Comparison of ENCODE assay signal across 23 cellular contexts in genomic region chr1:209789245-209789644, GRCh38. TPM values are rescaled to one million over a fixed set of nuclear protein-coding genes. Genes with fewer than 3 reads are reported as not detected.
A peak's percentile ranks its signal among the peaks of the same experiment; 100 is the strongest.
DNase-seq lines count a peak whose midpoint lies in the region; ATAC-seq, FAIRE-seq and TF ChIP-seq lines count a peak whose summit lies in the region.
"Had no signal": no experiment of that assay in that cellular context is flagged by ENCODE, and none has a peak within 500 bp of the region (broad histone marks: within the 10 kb centered on the region; RNA-seq: fewer than 3 reads in every experiment).

No MANE protein-coding gene starts in this region.

- H3K27me3 Mint-ChIP-seq in activated CD4-positive, alpha-beta T cell treated with anti-CD3 and anti-CD28 coated beads, Interleukin-2, amount 10 ng/mL, durations not matched to agents 24 days and 14 days: peaks cover 5% of the 10 kb centered on the region
- H3K27me3 Mint-ChIP-seq in T-helper 1 cell treated with Interleukin-12 subunit alpha and Interleukin-12 subunit beta and Interleukin-4 antibody, amounts not matched to agents 30 μg/mL and 1 μg/mL, for 36 hours (ENCODE audit: low read depth): peaks cover 10% of the 10 kb centered on the region
- peaks cover 17 to 30% (median 22%) of the 10 kb centered on the region in 3 donors for H3K27me3 Mint-ChIP-seq in CD14-positive monocyte (ENCODE audit: low read depth in 3 of 3)

- H3K4me3 ChIP-seq in K562: no peak overlapping the region
- no peak overlapping the region for H3K4me3 ChIP-seq in stomach smooth muscle (ENCODE audit: low read length in 2 of 2)
- H3K4me3 ChIP-seq: A549, GM12878 had no signal

- in situ Hi-C loops in K562 (cut with MboI): no loop called here

- H3K36me3 ChIP-seq in K562 (ENCODE audit: control insufficient read depth, insufficient read depth, low read length): no peaks in the 10 kb centered on the region
- H3K36me3 ChIP-seq in stomach smooth muscle (ENCODE audit: control insufficient read depth in 2 of 2, insufficient read depth in 2 of 2, low read length in 2 of 2): no peaks in the 10 kb centered on the region

- H3K9me3 Mint-ChIP-seq in activated CD4-positive, alpha-beta T cell treated with anti-CD3 and anti-CD28 coated beads, Interleukin-2, amount 10 ng/mL, durations not matched to agents 24 days and 14 days: peaks cover 19% of the 10 kb centered on the region
- H3K9me3 Mint-ChIP-seq in T-helper 1 cell treated with Interleukin-12 subunit alpha and Interleukin-12 subunit beta and Interleukin-4 antibody, amounts not matched to agents 30 μg/mL and 1 μg/mL, for 36 hours: peaks cover 7% of the 10 kb centered on the region
- peaks cover 0 to 3% (median 0%) of the 10 kb centered on the region in 7 donors for H3K9me3 Mint-ChIP-seq in CD14-positive monocyte
- H3K9me3 Mint-ChIP-seq: CD8-positive, alpha-beta T cell; H9 had no signal

- no peak overlapping the region for H3K4me3 Mint-ChIP-seq in activated CD4-positive, alpha-beta T cell treated with anti-CD3 and anti-CD28 coated beads, Interleukin-2, amount 10 ng/mL, durations not matched to agents 24 days and 14 days
- peak overlapping the region; percentile 12 for H3K4me3 Mint-ChIP-seq in T-helper 1 cell treated with Interleukin-12 subunit alpha and Interleukin-12 subunit beta and Interleukin-4 antibody, amounts not matched to agents 30 μg/mL and 1 μg/mL, for 36 hours
- H3K4me3 Mint-ChIP-seq in CD14-positive monocyte: peak overlapping the region in 1 of 2 donors; percentile 16
- H3K4me3 Mint-ChIP-seq: CD8-positive, alpha-beta T cell; H9 had no signal

- TF ChIP-seq RAD21 in K562 (CRISPR knock-in tag; conservative IDR thresholded peaks at IDR 0.05 in 1 of 2, IDR thresholded peaks at IDR 0.05 in 1 of 2): no peak

- POLR2A ChIA-PET in K562 (lab: Yijun Ruan, JAX): no interaction called here

- ATAC-seq in K562: no peak
- ATAC-seq in HG03280 (IDR thresholded peaks at IDR 0.05; ENCODE audit: unreplicated experiment): no peak
- ATAC-seq: A549; CD8-positive, alpha-beta T cell; GM12878 had no signal

- H3K27me3 ChIP-seq in K562 (ENCODE audit: control insufficient read depth in 2 of 2, insufficient read depth in 2 of 2, low read length in 2 of 2) (peaks cover 18 to 24% of the 10 kb centered on the region in 2 experiments), stomach smooth muscle (ENCODE audit: control insufficient read depth in 1 of 2, insufficient read depth in 2 of 2, low read length in 2 of 2) (no peaks in the 10 kb centered on the region)

- H3K27ac Mint-ChIP-seq in activated CD4-positive, alpha-beta T cell treated with anti-CD3 and anti-CD28 coated beads, Interleukin-2, amount 10 ng/mL, durations not matched to agents 24 days and 14 days: peak overlapping the region; percentile 61
- peak overlapping the region; percentile 55 for H3K27ac Mint-ChIP-seq in T-helper 1 cell treated with Interleukin-12 subunit alpha and Interleukin-12 subunit beta and Interleukin-4 antibody, amounts not matched to agents 30 μg/mL and 1 μg/mL, for 36 hours
- H3K27ac Mint-ChIP-seq in CD14-positive monocyte: peak overlapping the region in 1 of 7 donors; percentile 24
- H3K27ac Mint-ChIP-seq: CD8-positive, alpha-beta T cell; H9 had no signal

- H2AFZ ChIP-seq in K562 (ENCODE audit: low read depth, low read length): no peak overlapping the region

- H3K36me3 Mint-ChIP-seq in activated CD4-positive, alpha-beta T cell treated with anti-CD3 and anti-CD28 coated beads, Interleukin-2, amount 10 ng/mL, durations not matched to agents 24 days and 14 days (ENCODE audit: low read depth): peaks cover 8% of the 10 kb centered on the region
- peaks cover 3% of the 10 kb centered on the region for H3K36me3 Mint-ChIP-seq in T-helper 1 cell treated with Interleukin-12 subunit alpha and Interleukin-12 subunit beta and Interleukin-4 antibody, amounts not matched to agents 30 μg/mL and 1 μg/mL, for 36 hours (ENCODE audit: low read depth)
- H3K36me3 Mint-ChIP-seq in CD14-positive monocyte: no peaks in the 10 kb centered on the region

- H3K79me2 ChIP-seq in K562 (ENCODE audit: control insufficient read depth, insufficient read depth, low read length): peaks cover under 1% of the 10 kb centered on the region; the same call in 2 of the 3 replicates

- no peak overlapping the region for H3K4me2 ChIP-seq in K562 (ENCODE audit: insufficient read depth, low read length)
- H3K4me2 ChIP-seq: A549 had no signal

- intact Hi-C loops in activated CD4-positive, alpha-beta T cell treated with anti-CD3 and anti-CD28 coated beads, Interleukin-2, amount 10 ng/mL, durations not matched to agents 24 days and 14 days (cut with micrococcal nuclease): no loop called here
- intact Hi-C loops in K562 (cut with micrococcal nuclease) (no loop called here), CD14-positive monocyte (cut with micrococcal nuclease) (no loop called here)

- TF ChIP-seq EP300 in K562 (IDR thresholded peaks at IDR 0.05; ENCODE audit: low read length): no peak

- no peak overlapping the region for H3K9ac ChIP-seq in K562 (ENCODE audit: insufficient read depth in 1 of 2, low read depth in 2 of 2, low read length in 2 of 2)
- H3K9ac ChIP-seq in stomach smooth muscle (ENCODE audit: low read length in 2 of 2): no peak overlapping the region

- TF ChIP-seq CTCF in K562 (IDR thresholded peaks at IDR 0.05 in 2 of 3, conservative IDR thresholded peaks at IDR 0.05 in 1 of 3; ENCODE audit: insufficient read depth in 2 of 3, low read depth in 1 of 3, low read length in 3 of 3) (no peak), CD14-positive monocyte (IDR thresholded peaks at IDR 0.05) (no peak)

- no peaks in the 10 kb centered on the region for H4K20me1 ChIP-seq in K562 (replicated peaks; ENCODE audit: control insufficient read depth, insufficient read depth, low read length)

- H3K9me1 ChIP-seq in K562 (ENCODE audit: control insufficient read depth, insufficient read depth, low read length): no peaks in the 10 kb centered on the region

- no peak for DNase-seq in activated CD4-positive, alpha-beta T cell treated with anti-CD3 and anti-CD28 coated beads, Interleukin-2, amount 10 ng/mL, durations not matched to agents 24 days and 14 days
- DNase-seq in activated CD4-positive, alpha-beta T cell treated with anti-CD3 and anti-CD28 coated beads for 4 hours: no peak
- DNase-seq in K562 (ENCODE audit: extremely low read depth in 1 of 4, low spot score in 3 of 4) (no peak), CD14-positive monocyte (ENCODE audit: low spot score) (no peak)
- DNase-seq in stimulated activated CD4-positive, alpha-beta T cell treated with anti-CD3 and anti-CD28 coated beads, Interleukin-1b, Interleukin-23, amount 100 ng/mL, for 48 hours: no peak
- DNase-seq: AML-193; CD8-positive, alpha-beta T cell; DMS 273 treated with DMSO at 0.1 percent for 48 hours; DMS53; DND-41; EL; H9 had no signal

- no peak overlapping the region for H3K27ac ChIP-seq in K562 (ENCODE audit: extremely low read depth, low read depth, low read length)
- peak overlapping the region; percentile 95 for H3K27ac ChIP-seq in stomach smooth muscle (ENCODE audit: low read length)
- H3K27ac ChIP-seq: 22Rv1, A549, HL-60 had no signal

- WGBS in K562 (ENCODE audit: insufficient coverage, low coverage, missing lambda C conversion rate): 0% methylated on average over 1 of the region's 1 CpG

- peaks cover 34% of the 10 kb centered on the region for H3K4me1 Mint-ChIP-seq in activated CD4-positive, alpha-beta T cell treated with anti-CD3 and anti-CD28 coated beads, Interleukin-2, amount 10 ng/mL, durations not matched to agents 24 days and 14 days
- H3K4me1 Mint-ChIP-seq in T-helper 1 cell treated with Interleukin-12 subunit alpha and Interleukin-12 subunit beta and Interleukin-4 antibody, amounts not matched to agents 30 μg/mL and 1 μg/mL, for 36 hours (ENCODE audit: low read depth): peaks cover 45% of the 10 kb centered on the region
- H3K4me1 Mint-ChIP-seq in CD14-positive monocyte: peaks cover 8% of the 10 kb centered on the region

- TF ChIP-seq POLR2A in K562 (conservative IDR thresholded peaks at IDR 0.05): no peak

- CTCF ChIA-PET in K562 (lab: Yijun Ruan, JAX; ENCODE audit: low intra/inter-chr PET ratio): no interaction called here

- no TSS peak for BruUV-seq in K562 (replicated peaks; lab: Mats Ljungman, UMichigan)

- H3K9me3 ChIP-seq in K562 (replicated peaks; ENCODE audit: control insufficient read depth, insufficient read depth, low read depth, low read length) (peaks cover 10% of the 10 kb centered on the region), stomach smooth muscle (ENCODE audit: control insufficient read depth in 2 of 2, low read length in 2 of 2) (no peaks in the 10 kb centered on the region)

- peaks cover 0 to 8% of the 10 kb centered on the region in 2 experiments; a peak in 2 of 5 replicates for H3K4me1 ChIP-seq in K562 (replicated peaks in 1 of 2; ENCODE audit: control insufficient read depth in 2 of 2, insufficient read depth in 2 of 2, low read length in 2 of 2)
- peaks cover 23% of the 10 kb centered on the region for H3K4me1 ChIP-seq in stomach smooth muscle (ENCODE audit: control insufficient read depth, insufficient read depth, low read length)

- no peak for FAIRE-seq in K562 (lab: Jason Lieb, UNC)
- FAIRE-seq: A549, GM12878, H1 had no signal

RNA-seq across cellular contexts. Expression of gene C1orf74, which starts 4.9 kb away (rescaled TPM):
- total RNA-seq in activated CD4-positive, alpha-beta T cell treated with anti-CD3 and anti-CD28 coated beads, Interleukin-2, amount 10 ng/mL, durations not matched to agents 24 days and 14 days: 2.4 and 3.2 TPM in 2 replicates
- 5.3 and 6.8 TPM in 2 replicates for total RNA-seq in K562 (2011; cell fraction: chromatin; rRNA removed; ENCODE audit: low replicate concordance)
- 5.9 and 6.8 TPM in 2 replicates for total RNA-seq in K562 (2011; cell fraction: nucleolus; rRNA removed)
- total RNA-seq in K562 (2011; cell fraction: nucleoplasm; rRNA removed): 7.3 and 8.0 TPM in 2 replicates
- total RNA-seq in K562 (2014; rRNA removed) (4.0 and 4.3 TPM in 2 replicates), K562 (2014; rRNA removed; fragmentation: Illumina TruSeq; extraction: Trizol) (5.7 and 6.5 TPM in 2 replicates), K562 (2015; rRNA removed; fragmentation: Illumina TruSeq; extraction: Trizol) (5.7 and 6.5 TPM in 2 replicates), K562 (2021) (4.7 and 4.9 TPM in 2 replicates)
- polyA plus RNA-seq in K562 (2011; rRNA removed) (5.8 and 7.4 TPM in 2 replicates), K562 (2014; fragmentation: Illumina TruSeq; extraction: Trizol) (5.3 and 5.7 TPM in 2 replicates), K562 (2014; fragmentation: Nextera tagmentation; extraction: Ambion mirVana) (1 to 10 TPM; 5.7 to 7.6 TPM), K562 (2014; rRNA removed) (4.0 and 4.9 TPM in 2 replicates), CD14-positive monocyte (under 1 TPM; 0.07 to 0.19 TPM)
- 4.4 and 4.9 TPM in 2 replicates for polyA plus RNA-seq in K562 (2011; cell fraction: cytosol; rRNA removed)
- 3.7 and 4.5 TPM in 2 replicates for polyA plus RNA-seq in K562 (2011; cell fraction: nucleus; rRNA removed)
- 3.2 and 3.4 TPM in 2 replicates for polyA plus RNA-seq in K562 (2012)
- 10.9 and 11.2 TPM in 2 replicates for polyA minus RNA-seq in K562 (2011; rRNA and poly(A)+ RNA removed)
- polyA minus RNA-seq in K562 (2011; cell fraction: cytosol; rRNA and poly(A)+ RNA removed): 2.0 and 4.0 TPM in 2 replicates
- 8.6 and 17.5 TPM in 2 replicates for polyA minus RNA-seq in K562 (2011; cell fraction: nucleus; rRNA and poly(A)+ RNA removed)

RNA-seq across cellular contexts. Expression of gene IRF6, which starts 16.7 kb away (rescaled TPM):
- 0.07 TPM in 1 of 2 replicates, not detected in the other for total RNA-seq in activated CD4-positive, alpha-beta T cell treated with anti-CD3 and anti-CD28 coated beads, Interleukin-2, amount 10 ng/mL, durations not matched to agents 24 days and 14 days
- total RNA-seq in K562 (2011; cell fraction: chromatin; rRNA removed; ENCODE audit: low replicate concordance): 0.63 and 1.3 TPM in 2 replicates
- total RNA-seq in K562 (2011; cell fraction: nucleolus; rRNA removed): 0.33 and 0.53 TPM in 2 replicates
- 0.53 and 0.88 TPM in 2 replicates for total RNA-seq in K562 (2011; cell fraction: nucleoplasm; rRNA removed)
- total RNA-seq in K562 (2014; rRNA removed) (0.32 and 0.37 TPM in 2 replicates), K562 (2014; rRNA removed; fragmentation: Illumina TruSeq; extraction: Trizol) (0.22 and 0.25 TPM in 2 replicates), K562 (2015; rRNA removed; fragmentation: Illumina TruSeq; extraction: Trizol) (0.08 and 0.11 TPM in 2 replicates), K562 (2021) (0.20 and 0.29 TPM in 2 replicates)
- polyA plus RNA-seq in K562 (2011; rRNA removed) (0.64 and 0.65 TPM in 2 replicates), K562 (2014; fragmentation: Illumina TruSeq; extraction: Trizol) (0.10 and 0.15 TPM in 2 replicates), K562 (2014; fragmentation: Nextera tagmentation; extraction: Ambion mirVana) (under 1 TPM; 0.04 to 0.17 TPM), K562 (2014; rRNA removed) (0.03 and 0.11 TPM in 2 replicates), CD14-positive monocyte (under 1 TPM; 0.21 to 0.62 TPM)
- polyA plus RNA-seq in K562 (2011; cell fraction: cytosol; rRNA removed): 0.50 and 0.51 TPM in 2 replicates
- polyA plus RNA-seq in K562 (2011; cell fraction: nucleus; rRNA removed): 0.35 and 0.57 TPM in 2 replicates
- polyA plus RNA-seq in K562 (2012): 0.21 and 0.80 TPM in 2 replicates
- polyA minus RNA-seq in K562 (2011; rRNA and poly(A)+ RNA removed): 0.57 and 0.84 TPM in 2 replicates
- 0.36 and 0.76 TPM in 2 replicates for polyA minus RNA-seq in K562 (2011; cell fraction: cytosol; rRNA and poly(A)+ RNA removed)
- 0.13 and 0.56 TPM in 2 replicates for polyA minus RNA-seq in K562 (2011; cell fraction: nucleus; rRNA and poly(A)+ RNA removed)
- total RNA-seq: G401 had no signal

RNA-seq across cellular contexts. Expression of gene TRAF3IP3, which starts 33.4 kb away (rescaled TPM):
- total RNA-seq in activated CD4-positive, alpha-beta T cell treated with anti-CD3 and anti-CD28 coated beads, Interleukin-2, amount 10 ng/mL, durations not matched to agents 24 days and 14 days: 392 and 394 TPM in 2 replicates
- total RNA-seq in K562 (2011; cell fraction: chromatin; rRNA removed; ENCODE audit: low replicate concordance): not detected in 2 replicates
- total RNA-seq in K562 (2011; cell fraction: nucleolus; rRNA removed): not detected in 2 replicates
- total RNA-seq in K562 (2011; cell fraction: nucleoplasm; rRNA removed): 0.15 TPM in 1 of 2 replicates, not detected in the other
- total RNA-seq in K562 (2014; rRNA removed): 1.1 TPM in 1 of 2 replicates, not detected in the other
- 0.15 and 0.26 TPM in 2 replicates for total RNA-seq in K562 (2014; rRNA removed; fragmentation: Illumina TruSeq; extraction: Trizol)
- 0.34 and 0.36 TPM in 2 replicates for total RNA-seq in K562 (2015; rRNA removed; fragmentation: Illumina TruSeq; extraction: Trizol)
- 0.56 and 0.80 TPM in 2 replicates for total RNA-seq in K562 (2021)
- polyA plus RNA-seq in K562 (2011; rRNA removed): 0.06 and 0.12 TPM in 2 replicates
- not detected in 2 replicates for polyA plus RNA-seq in K562 (2011; cell fraction: cytosol; rRNA removed)
- not detected in 2 replicates for polyA plus RNA-seq in K562 (2011; cell fraction: nucleus; rRNA removed)
- 0.56 and 1.1 TPM in 2 replicates for polyA plus RNA-seq in K562 (2012)
- polyA plus RNA-seq in K562 (2014; fragmentation: Illumina TruSeq; extraction: Trizol): 0.31 TPM in 1 of 2 replicates, not detected in the other
- polyA plus RNA-seq in K562 (2014; fragmentation: Nextera tagmentation; extraction: Ambion mirVana): under 1 TPM; 0.21 to 0.45 TPM
- polyA plus RNA-seq in K562 (2014; rRNA removed): 0.29 and 0.57 TPM in 2 replicates
- not detected in 2 replicates for polyA minus RNA-seq in K562 (2011; rRNA and poly(A)+ RNA removed)
- polyA minus RNA-seq in K562 (2011; cell fraction: cytosol; rRNA and poly(A)+ RNA removed): not detected in 2 replicates
- polyA minus RNA-seq in K562 (2011; cell fraction: nucleus; rRNA and poly(A)+ RNA removed): not detected in 2 replicates
- polyA plus RNA-seq in CD14-positive monocyte: 100 to 1,000 TPM in 1 of 2 donors, 10 to 100 TPM in 1; 89.3 to 111 TPM
- total RNA-seq: H1, H9, HT1080 had no signal
- polyA plus RNA-seq: A549, BJ, H1 had no signal

RNA-seq across cellular contexts. Expression of gene UTP25, which starts 38.5 kb away (rescaled TPM):
- 17.2 and 17.6 TPM in 2 replicates for total RNA-seq in activated CD4-positive, alpha-beta T cell treated with anti-CD3 and anti-CD28 coated beads, Interleukin-2, amount 10 ng/mL, durations not matched to agents 24 days and 14 days
- total RNA-seq in K562 (2011; cell fraction: chromatin; rRNA removed; ENCODE audit: low replicate concordance): 18.3 and 30.1 TPM in 2 replicates
- 10.3 and 13.0 TPM in 2 replicates for total RNA-seq in K562 (2011; cell fraction: nucleolus; rRNA removed)
- 18.0 and 28.4 TPM in 2 replicates for total RNA-seq in K562 (2011; cell fraction: nucleoplasm; rRNA removed)
- 10.6 and 11.9 TPM in 2 replicates for total RNA-seq in K562 (2014; rRNA removed)
- total RNA-seq in K562 (2014; rRNA removed; fragmentation: Illumina TruSeq; extraction: Trizol): 17.6 and 18.4 TPM in 2 replicates
- total RNA-seq in K562 (2015; rRNA removed; fragmentation: Illumina TruSeq; extraction: Trizol): 15.3 and 16.6 TPM in 2 replicates
- 10.7 and 12.0 TPM in 2 replicates for total RNA-seq in K562 (2021)
- polyA plus RNA-seq in K562 (2011; rRNA removed): 10.4 and 12.8 TPM in 2 replicates
- polyA plus RNA-seq in K562 (2011; cell fraction: cytosol; rRNA removed): 4.5 and 6.9 TPM in 2 replicates
- polyA plus RNA-seq in K562 (2011; cell fraction: nucleus; rRNA removed): 10.4 and 11.3 TPM in 2 replicates
- polyA plus RNA-seq in K562 (2012): 5.1 and 6.6 TPM in 2 replicates
- 13.1 and 15.7 TPM in 2 replicates for polyA plus RNA-seq in K562 (2014; fragmentation: Illumina TruSeq; extraction: Trizol)
- 10 to 100 TPM in 1 of 2 experiments, 1 to 10 TPM in 1; 5.7 to 10.9 TPM for polyA plus RNA-seq in K562 (2014; fragmentation: Nextera tagmentation; extraction: Ambion mirVana)
- polyA plus RNA-seq in K562 (2014; rRNA removed): 8.7 and 9.5 TPM in 2 replicates
- 20.6 and 21.0 TPM in 2 replicates for polyA minus RNA-seq in K562 (2011; rRNA and poly(A)+ RNA removed)
- polyA minus RNA-seq in K562 (2011; cell fraction: cytosol; rRNA and poly(A)+ RNA removed): 4.3 and 4.9 TPM in 2 replicates
- polyA minus RNA-seq in K562 (2011; cell fraction: nucleus; rRNA and poly(A)+ RNA removed): 19.7 and 27.1 TPM in 2 replicates
- polyA plus RNA-seq in CD14-positive monocyte: 1 to 10 TPM in 1 of 2 donors, under 1 TPM in 1; 0.98 to 1.1 TPM

Comparison
In these comparisons a context has a peak if more than half of its experiments do, and no peak if none do; other contexts are left out.
1. RNA of gene TRAF3IP3, which starts 33.4 kb away (total RNA-seq): 392 to 394 TPM in activated CD4-positive, alpha-beta T cell treated with anti-CD3 and anti-CD28 coated beads, Interleukin-2, amount 10 ng/mL, durations not matched to agents 24 days and 14 days; 0.15 to 1.1 TPM in K562; every median in the first group is over 100 times any median in the second.